In genomic region chr10:104711167-104711765, GRCh38 we compare ENCODE assay signal across 23 cellular contexts.
"Had no signal": no experiment of that assay in that cellular context is flagged by ENCODE, and none has a peak within 500 bp of the region (broad histone marks: within the 10 kb centered on the region; RNA-seq: fewer than 3 reads in every experiment).

No MANE protein-coding gene starts in this region.

- H3K27ac Mint-ChIP-seq: activated CD4-positive, alpha-beta memory T cell treated with anti-CD3 and anti-CD28 coated beads, Interleukin-2, amount 10 ng/mL, durations not matched to agents 7 days and 5 days; activated naive CD8-positive, alpha-beta T cell treated with anti-CD3 and anti-CD28 coated beads, Interleukin-2, amount 10 ng/mL, durations not matched to agents 7 days and 5 days; activated T-cell treated with anti-CD3 and anti-CD28 coated beads, Interleukin-2, amount 50 U/mL, for 72 hours; naive thymus-derived CD8-positive, alpha-beta T cell; T-helper 2 cell treated with Interferon-gamma antibody and Interleukin-4, amounts not matched to agents 5 μg/mL and 100 μg/mL, for 36 hours had no signal

- H3K27ac ChIP-seq: ascending aorta, epithelial cell of prostate, gastroesophageal sphincter, hepatocyte, prostate gland, sigmoid colon, suprapubic skin, upper lobe of right lung had no signal

- H3K4me3 Mint-ChIP-seq: activated CD4-positive, alpha-beta memory T cell treated with anti-CD3 and anti-CD28 coated beads, Interleukin-2, amount 10 ng/mL, durations not matched to agents 7 days and 5 days; activated naive CD8-positive, alpha-beta T cell treated with anti-CD3 and anti-CD28 coated beads, Interleukin-2, amount 10 ng/mL, durations not matched to agents 7 days and 5 days; activated T-cell treated with anti-CD3 and anti-CD28 coated beads, Interleukin-2, amount 50 U/mL, for 72 hours; naive thymus-derived CD8-positive, alpha-beta T cell; T-helper 2 cell treated with Interferon-gamma antibody and Interleukin-4, amounts not matched to agents 5 μg/mL and 100 μg/mL, for 36 hours had no signal

- H3K4me1 ChIP-seq: ascending aorta, prostate gland, sigmoid colon, suprapubic skin, upper lobe of right lung had no signal

- H3K9me3 Mint-ChIP-seq: activated CD4-positive, alpha-beta memory T cell treated with anti-CD3 and anti-CD28 coated beads, Interleukin-2, amount 10 ng/mL, durations not matched to agents 7 days and 5 days; activated naive CD8-positive, alpha-beta T cell treated with anti-CD3 and anti-CD28 coated beads, Interleukin-2, amount 10 ng/mL, durations not matched to agents 7 days and 5 days; activated T-cell treated with anti-CD3 and anti-CD28 coated beads, Interleukin-2, amount 50 U/mL, for 72 hours; naive thymus-derived CD8-positive, alpha-beta T cell; T-helper 2 cell treated with Interferon-gamma antibody and Interleukin-4, amounts not matched to agents 5 μg/mL and 100 μg/mL, for 36 hours had no signal

- H3K9me3 ChIP-seq: ascending aorta, gastroesophageal sphincter, prostate gland, sigmoid colon, suprapubic skin, upper lobe of right lung had no signal

- H3K27me3 ChIP-seq: ascending aorta, gastroesophageal sphincter, sigmoid colon, suprapubic skin, upper lobe of right lung had no signal

- ATAC-seq: activated T-cell treated with anti-CD3 and anti-CD28 coated beads, Interleukin-2, amount 50 U/mL, for 72 hours; gastroesophageal sphincter; naive thymus-derived CD8-positive, alpha-beta T cell; stimulated activated naive CD8-positive, alpha-beta T cell treated with anti-CD3 and anti-CD28 coated beads, Interleukin-15, Interleukin-2, amounts not matched to agents 100 U/mL and 50 U/mL, for 24 hours; upper lobe of right lung had no signal

- H2AFZ ChIP-seq: hepatocyte had no signal

- H3K27me3 Mint-ChIP-seq: activated CD4-positive, alpha-beta memory T cell treated with anti-CD3 and anti-CD28 coated beads, Interleukin-2, amount 10 ng/mL, durations not matched to agents 7 days and 5 days had no signal

- H3K4me2 ChIP-seq: hepatocyte had no signal

- H3K4me1 Mint-ChIP-seq: activated CD4-positive, alpha-beta memory T cell treated with anti-CD3 and anti-CD28 coated beads, Interleukin-2, amount 10 ng/mL, durations not matched to agents 7 days and 5 days; activated naive CD8-positive, alpha-beta T cell treated with anti-CD3 and anti-CD28 coated beads, Interleukin-2, amount 10 ng/mL, durations not matched to agents 7 days and 5 days; naive thymus-derived CD8-positive, alpha-beta T cell had no signal

- H3K79me2 ChIP-seq: hepatocyte had no signal

- H3K36me3 ChIP-seq: ascending aorta, gastroesophageal sphincter, prostate gland, sigmoid colon, suprapubic skin, upper lobe of right lung had no signal

- DNase-seq: activated CD4-positive, alpha-beta memory T cell treated with anti-CD3 and anti-CD28 coated beads, Interleukin-2, amount 10 ng/mL, durations not matched to agents 7 days and 5 days; activated gamma-delta T cell treated with Interleukin-2 at 50 U/mL for 16 hours; activated naive CD8-positive, alpha-beta T cell treated with anti-CD3 and anti-CD28 coated beads, Interleukin-2, amount 10 ng/mL, durations not matched to agents 7 days and 5 days; activated T-cell treated with anti-CD3 and anti-CD28 coated beads, Interleukin-2, amount 50 U/mL, for 72 hours; central memory CD4-positive, alpha-beta T cell; cortex of kidney; effector memory CD4-positive, alpha-beta T cell; kidney glomerular epithelial cell; naive thymus-derived CD8-positive, alpha-beta T cell; occipital lobe; sigmoid colon; stimulated activated CD4-positive, alpha-beta T cell treated with anti-CD3 and anti-CD28 coated beads, Interleukin-2, amount 100 ng/mL, for 48 hours; stimulated activated naive CD8-positive, alpha-beta T cell treated with anti-CD3 and anti-CD28 coated beads, Interleukin-15, Interleukin-2, amounts not matched to agents 100 U/mL and 50 U/mL, for 24 hours; SW 1271; upper lobe of right lung had no signal

- H3K36me3 Mint-ChIP-seq: activated naive CD8-positive, alpha-beta T cell treated with anti-CD3 and anti-CD28 coated beads, Interleukin-2, amount 10 ng/mL, durations not matched to agents 7 days and 5 days; naive thymus-derived CD8-positive, alpha-beta T cell had no signal

- H3K4me3 ChIP-seq: ascending aorta, gastroesophageal sphincter, hepatocyte, lung, prostate gland, sigmoid colon, suprapubic skin, upper lobe of right lung had no signal
